ENCODE assay signal across 8 cellular contexts in the genomic region with DNA sequence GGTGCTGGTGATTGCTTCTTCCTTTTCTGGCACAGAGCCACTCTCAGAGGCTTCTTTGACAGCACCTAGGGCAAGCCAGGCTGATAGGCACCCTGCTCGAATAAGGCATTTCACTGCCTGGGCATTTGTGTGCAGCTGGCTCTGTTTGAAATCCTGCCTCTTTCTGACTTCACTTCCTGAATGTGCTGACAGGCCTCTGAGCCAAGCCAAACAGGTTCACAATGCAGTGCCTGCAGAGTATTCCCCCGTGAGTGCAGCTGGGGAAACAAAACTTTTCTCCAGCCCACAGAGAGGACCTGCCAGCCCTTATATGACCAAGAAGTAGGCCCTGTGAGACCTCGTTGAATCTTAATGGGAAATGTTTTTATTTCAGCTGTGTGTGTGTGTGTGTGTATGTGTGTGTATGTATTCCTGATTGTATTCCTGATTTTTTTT. TPM values are rescaled to one million over a fixed set of nuclear protein-coding genes. Genes with fewer than 3 reads are reported as not detected.
DNase-seq lines count a peak whose midpoint lies in the region; ATAC-seq, FAIRE-seq and TF ChIP-seq lines count a peak whose summit lies in the region.

No MANE protein-coding gene starts in this region.

- no peak for DNase-seq in GM12892 (ENCODE audit: insufficient read length)
- peak; percentile 98 for DNase-seq in NCI-H2029 (lab: John Stamatoyannopoulos, UW)
- DNase-seq in bronchial epithelial cell (ENCODE audit: low read depth): peak; percentile 65
- peak; percentile 50 for DNase-seq in medulla oblongata (ENCODE audit: extremely low spot score)
- DNase-seq in OCI-M1 (lab: John Stamatoyannopoulos, UW): no peak
- no peak for DNase-seq in activated gamma-delta T cell (lab: John Stamatoyannopoulos, UW)

- peak; percentile 66 for ATAC-seq in HG02571 (IDR thresholded peaks at IDR 0.05; ENCODE audit: unreplicated experiment)
- no peak for ATAC-seq in HG03571 (IDR thresholded peaks at IDR 0.05; ENCODE audit: unreplicated experiment)

- H3K27me3 ChIP-seq in bronchial epithelial cell (ENCODE audit: control insufficient read depth, insufficient read depth, low read length): no peaks in the 10 kb centered on the region

- TF ChIP-seq CTCF in bronchial epithelial cell (IDR thresholded peaks at IDR 0.05; ENCODE audit: insufficient read depth, low read length, severe bottlenecking): no peak

- no peak overlapping the region for H3K4me3 ChIP-seq in bronchial epithelial cell (ENCODE audit: low read depth, low read length)

- peak; percentile 35; the same call in 1 of the 2 replicates for TF ChIP-seq POLR2A in GM12892 (IDR thresholded peaks at IDR 0.05; ENCODE audit: low read depth, low read length)

- FAIRE-seq in GM12892 (lab: Jason Lieb, UNC): no peak
- FAIRE-seq in bronchial epithelial cell (lab: Jason Lieb, UNC): no peak

- no peaks in the 10 kb centered on the region for H3K36me3 ChIP-seq in bronchial epithelial cell (ENCODE audit: control insufficient read depth, insufficient read depth, low read length)

RNA-seq across cellular contexts. Expression of a gene that starts 10.4 kb away (rescaled TPM):
- 5.2 TPM for polyA plus RNA-seq in GM12892 (2012; ENCODE audit: missing spikeins)
- 66.2 and 90.0 TPM in 2 replicates for total RNA-seq in bronchial epithelial cell

Comparison
In these comparisons a context has a peak if more than half of its experiments do, and no peak if none do; other contexts are left out.
1. DNase-seq: peak in NCI-H2029 (single experiment), bronchial epithelial cell (single experiment) and medulla oblongata (single experiment); none in GM12892 (single experiment), OCI-M1 (single experiment) and activated gamma-delta T cell (single experiment).